ENCODE assay signal across 9 cellular contexts in the genomic region with DNA sequence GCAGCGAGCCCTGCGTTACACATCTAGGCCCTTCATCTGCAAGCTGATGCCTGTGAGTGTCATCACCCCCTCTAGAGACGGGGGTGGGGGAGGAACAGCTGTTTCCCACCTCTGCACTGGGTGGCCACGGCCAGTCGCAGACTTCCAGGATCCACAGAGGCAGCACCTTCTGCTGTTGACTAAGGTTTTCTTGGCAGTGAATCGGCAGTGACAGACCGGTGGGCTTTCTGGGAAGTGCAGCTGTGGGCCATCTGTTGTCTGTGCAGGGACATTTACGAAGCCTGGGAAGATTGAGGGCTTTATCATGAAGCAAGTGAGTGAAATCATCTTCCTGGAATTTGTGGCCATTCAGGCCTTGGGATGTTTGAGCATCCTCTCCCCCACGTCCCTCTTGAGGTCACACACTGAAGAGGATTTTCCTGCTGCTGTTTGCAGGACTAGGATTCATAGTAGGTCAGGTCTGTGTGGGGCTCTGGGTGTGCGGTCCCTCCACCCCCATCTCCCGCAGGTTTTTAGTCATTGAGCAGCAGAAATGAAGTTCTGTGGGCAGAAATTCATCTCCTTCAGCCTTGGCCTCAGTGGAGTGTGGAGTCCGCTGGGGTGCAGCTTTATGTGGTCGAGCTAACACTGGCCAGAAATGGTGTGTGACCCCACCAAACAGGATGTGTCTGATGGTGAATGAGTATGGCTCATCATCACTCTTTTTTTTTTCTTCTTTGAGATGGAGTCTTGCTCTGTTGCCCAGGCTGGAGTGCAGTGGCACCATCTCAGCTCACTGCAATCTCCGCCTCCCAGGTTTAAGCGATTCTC. TPM values are rescaled to one million over a fixed set of nuclear protein-coding genes. Genes with fewer than 3 reads are reported as not detected.
A peak's percentile ranks its signal among the peaks of the same experiment; 100 is the strongest.
DNase-seq lines count a peak whose midpoint lies in the region; ATAC-seq and TF ChIP-seq lines count a peak whose summit lies in the region.
"Had no signal": no experiment of that assay in that cellular context is flagged by ENCODE, and none has a peak within 500 bp of the region (broad histone marks: within the 10 kb centered on the region; RNA-seq: fewer than 3 reads in every experiment).

No MANE protein-coding gene starts in this region.

- H3K9me3 Mint-ChIP-seq in stimulated activated naive CD8-positive, alpha-beta T cell treated with anti-CD3 and anti-CD28 coated beads, Interleukin-15, Interleukin-2, amounts not matched to agents 100 ng/mL and 50 ng/mL, for 24 hours = no peaks in the 10 kb centered on the region
- no peaks in the 10 kb centered on the region for H3K9me3 Mint-ChIP-seq in stimulated activated naive CD8-positive, alpha-beta T cell treated with anti-CD3 and anti-CD28 coated beads, Interleukin-15, amount 100 ng/mL, for 72 hours
- H3K9me3 Mint-ChIP-seq in WTC11 = no peaks in the 10 kb centered on the region

- CTCF ChIA-PET in WTC11 (lab: Charles Lee) = interaction anchor here (0.7 to 5.1 kb wide), 11 partner anchors 11 to 139 kb away, joined by 3 to 25 read pairs (median 6); no protein-coding TSS in a partner anchor

- ATAC-seq in stimulated activated naive CD8-positive, alpha-beta T cell treated with anti-CD3 and anti-CD28 coated beads, Interleukin-15, amount 100 ng/mL, for 72 hours = no peak
- ATAC-seq in WTC11 (peak; percentile 59), HG03521 (IDR thresholded peaks at IDR 0.05; ENCODE audit: unreplicated experiment) (no peak), HG02938 (IDR thresholded peaks at IDR 0.05; ENCODE audit: unreplicated experiment) (no peak)

- peaks cover 66% of the 10 kb centered on the region for H3K4me1 Mint-ChIP-seq in stimulated activated naive CD8-positive, alpha-beta T cell treated with anti-CD3 and anti-CD28 coated beads, Interleukin-15, Interleukin-2, amounts not matched to agents 100 ng/mL and 50 ng/mL, for 24 hours (ENCODE audit: low read depth)
- H3K4me1 Mint-ChIP-seq in stimulated activated naive CD8-positive, alpha-beta T cell treated with anti-CD3 and anti-CD28 coated beads, Interleukin-15, amount 100 ng/mL, for 72 hours = peaks cover 61% of the 10 kb centered on the region
- H3K4me1 Mint-ChIP-seq in WTC11 = peaks cover 44% of the 10 kb centered on the region

- H3K27me3 Mint-ChIP-seq in stimulated activated naive CD8-positive, alpha-beta T cell treated with anti-CD3 and anti-CD28 coated beads, Interleukin-15, Interleukin-2, amounts not matched to agents 100 ng/mL and 50 ng/mL, for 24 hours = no peaks in the 10 kb centered on the region
- no peaks in the 10 kb centered on the region for H3K27me3 Mint-ChIP-seq in stimulated activated naive CD8-positive, alpha-beta T cell treated with anti-CD3 and anti-CD28 coated beads, Interleukin-15, amount 100 ng/mL, for 72 hours
- no peaks in the 10 kb centered on the region for H3K27me3 Mint-ChIP-seq in WTC11 (ENCODE audit: low read depth)

- H3K36me3 Mint-ChIP-seq in stimulated activated naive CD8-positive, alpha-beta T cell treated with anti-CD3 and anti-CD28 coated beads, Interleukin-15, Interleukin-2, amounts not matched to agents 100 ng/mL and 50 ng/mL, for 24 hours (ENCODE audit: low read depth) = peaks cover 34% of the 10 kb centered on the region
- H3K36me3 Mint-ChIP-seq in WTC11 = peaks cover 20% of the 10 kb centered on the region

- H3K27ac Mint-ChIP-seq in stimulated activated naive CD8-positive, alpha-beta T cell treated with anti-CD3 and anti-CD28 coated beads, Interleukin-15, Interleukin-2, amounts not matched to agents 100 ng/mL and 50 ng/mL, for 24 hours = peak overlapping the region; percentile 65
- H3K27ac Mint-ChIP-seq in stimulated activated naive CD8-positive, alpha-beta T cell treated with anti-CD3 and anti-CD28 coated beads, Interleukin-15, amount 100 ng/mL, for 72 hours = peak overlapping the region in 1 of 2 donors; percentile 48
- H3K27ac Mint-ChIP-seq in WTC11 = peak overlapping the region; percentile 89

- DNase-seq in stimulated activated naive CD8-positive, alpha-beta T cell treated with anti-CD3 and anti-CD28 coated beads, Interleukin-15, amount 100 ng/mL, for 72 hours = no peak
- DNase-seq in WTC11 (ENCODE audit: low spot score) = no peak
- DNase-seq in iris pigment epithelial cell (ENCODE audit: low read depth) = peak; percentile 96
- no peak for DNase-seq in Kasumi-1 (lab: John Stamatoyannopoulos, UW)
- DNase-seq in stimulated activated CD8-positive, alpha-beta memory T cell treated with anti-CD3 and anti-CD28 coated beads, Interleukin-4, amount 100 ng/mL, for 48 hours = no peak
- DNase-seq: NCI-H146 had no signal

- POLR2A ChIA-PET in WTC11 (lab: Charles Lee) = interaction anchor here (1.6 kb wide), 1 partner anchor 29 kb away, joined by 9 read pairs; no protein-coding TSS in a partner anchor

- TF ChIP-seq CTCF in WTC11 (IDR thresholded peaks at IDR 0.05) = 0 out of 2 replicates have a peak, but pooled peaks have one; percentile 14

- no peak overlapping the region for H3K4me3 Mint-ChIP-seq in stimulated activated naive CD8-positive, alpha-beta T cell treated with anti-CD3 and anti-CD28 coated beads, Interleukin-15, Interleukin-2, amounts not matched to agents 100 ng/mL and 50 ng/mL, for 24 hours
- no peak overlapping the region for H3K4me3 Mint-ChIP-seq in stimulated activated naive CD8-positive, alpha-beta T cell treated with anti-CD3 and anti-CD28 coated beads, Interleukin-15, amount 100 ng/mL, for 72 hours
- H3K4me3 Mint-ChIP-seq in WTC11 = no peak overlapping the region

TF ChIP-seq in WTC11, 78 proteins besides CTCF, POLR2A, EP300 and RAD21:
- 0 out of 2 replicates have a peak, but pooled peaks have one; percentile 43 for TF ChIP-seq ZNF121 (CRISPR knock-in tag; IDR thresholded peaks at IDR 0.05)
- no peak for TF ChIP-seq CBFB (CRISPR knock-in tag; IDR thresholded peaks at IDR 0.05; ENCODE audit: low read depth)

RNA-seq across cellular contexts. Expression of a gene that starts 12.0 kb away (rescaled TPM):
- total RNA-seq in WTC11 (2021) = 45.4 to 51.4 TPM (median 47.0 TPM) in 3 replicates

RNA-seq across cellular contexts. Expression of a gene that starts 30.6 kb away (rescaled TPM):
- total RNA-seq in WTC11 (2021) = 23.8 to 24.6 TPM (median 24.2 TPM) in 3 replicates
